In the genomic region with DNA sequence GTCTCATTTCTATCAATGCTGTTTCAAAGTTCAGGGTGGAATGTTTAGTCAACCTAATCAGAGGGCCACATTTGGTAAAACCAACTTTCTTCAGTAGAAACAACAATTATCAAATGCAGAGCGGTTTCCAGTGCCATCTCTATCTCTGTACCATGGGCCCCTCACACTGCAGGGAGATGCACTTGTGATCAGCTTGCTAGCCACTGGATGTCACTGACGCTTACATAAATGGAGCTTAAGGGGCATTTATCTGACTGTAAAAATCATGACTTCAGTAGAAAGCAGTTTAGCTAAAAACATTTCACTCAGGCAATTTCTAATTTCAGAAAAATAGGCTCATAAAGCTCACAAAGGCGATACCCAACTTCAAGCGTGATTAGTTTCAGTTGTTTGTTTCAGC, we compare ENCODE assay signal across 13 cellular contexts.
DNase-seq lines count a peak whose midpoint lies in the region; ATAC-seq and TF ChIP-seq lines count a peak whose summit lies in the region.
"Had no signal": no experiment of that assay in that cellular context is flagged by ENCODE, and none has a peak within 500 bp of the region (broad histone marks: within the 10 kb centered on the region; RNA-seq: fewer than 3 reads in every experiment).

No MANE protein-coding gene starts in this region.

- no peak overlapping the region for H3K4me3 ChIP-seq in cardiac muscle cell
- no peak overlapping the region for H3K4me3 ChIP-seq in SK-N-SH (ENCODE audit: low read depth in 2 of 2, low read length in 1 of 2)
- no peak overlapping the region for H3K4me3 ChIP-seq in vagina

- TF ChIP-seq POLR2A in vagina (IDR thresholded peaks at IDR 0.05), result no peak

- POLR2A ChIA-PET in SK-N-SH (lab: Yijun Ruan, JAX), result no interaction called here
- POLR2A ChIA-PET in naive thymus-derived CD8-positive, alpha-beta T cell (lab: Charles Lee), result no interaction called here
- POLR2A ChIA-PET in activated CD4-positive, alpha-beta memory T cell treated with anti-CD3 and anti-CD28 coated beads, Interleukin-2, amount 10 ng/mL, durations not matched to agents 7 days and 5 days (lab: Charles Lee), result no interaction called here

- H3K36me3 Mint-ChIP-seq in naive thymus-derived CD8-positive, alpha-beta T cell, result no peaks in the 10 kb centered on the region
- H3K36me3 Mint-ChIP-seq in activated CD4-positive, alpha-beta memory T cell treated with anti-CD3 and anti-CD28 coated beads, Interleukin-2, amount 10 ng/mL, durations not matched to agents 7 days and 5 days (ENCODE audit: low read depth), result no peaks in the 10 kb centered on the region
- H3K36me3 Mint-ChIP-seq: memory B cell had no signal

- H3K27ac Mint-ChIP-seq in naive thymus-derived CD8-positive, alpha-beta T cell, result no peak overlapping the region
- no peak overlapping the region for H3K27ac Mint-ChIP-seq in activated CD4-positive, alpha-beta memory T cell treated with anti-CD3 and anti-CD28 coated beads, Interleukin-2, amount 10 ng/mL, durations not matched to agents 7 days and 5 days
- H3K27ac Mint-ChIP-seq: memory B cell; T-helper 2 cell treated with Interferon-gamma antibody and Interleukin-4, amounts not matched to agents 5 μg/mL and 100 μg/mL, for 36 hours had no signal

- H3K4me1 ChIP-seq in cardiac muscle cell (ENCODE audit: low read depth) (peaks cover 11% of the 10 kb centered on the region), SK-N-SH (ENCODE audit: control insufficient read depth in 1 of 2, insufficient read depth in 2 of 2, low read depth in 1 of 2, low read length in 1 of 2) (peaks cover 0 to 4% of the 10 kb centered on the region in 2 experiments; a peak in 2 of 4 replicates), vagina (peaks cover 6% of the 10 kb centered on the region)

- H3K9me2 ChIP-seq in SK-N-SH, result no peaks in the 10 kb centered on the region

- H3K27me3 Mint-ChIP-seq in naive thymus-derived CD8-positive, alpha-beta T cell, result peaks cover 4 to 17% (median 9%) of the 10 kb centered on the region in 5 donors
- H3K27me3 Mint-ChIP-seq in activated CD4-positive, alpha-beta memory T cell treated with anti-CD3 and anti-CD28 coated beads, Interleukin-2, amount 10 ng/mL, durations not matched to agents 7 days and 5 days, result peaks cover 17% of the 10 kb centered on the region

- peak; percentile 10 for TF ChIP-seq CTCF in cardiac muscle cell (IDR thresholded peaks at IDR 0.05; ENCODE audit: low read depth, low read length)
- peak; percentile 49 for TF ChIP-seq CTCF in SK-N-SH (IDR thresholded peaks at IDR 0.05)
- TF ChIP-seq CTCF in vagina (IDR thresholded peaks at IDR 0.05), result no peak

- intact Hi-C loops in left ventricle myocardium superior (cut with micrococcal nuclease) (no loop called here), vagina (cut with DNase I) (no loop called here)

- no peaks in the 10 kb centered on the region for H3F3A ChIP-seq in SK-N-SH (replicated peaks; ENCODE audit: insufficient read depth)

- DNase-seq in cardiac muscle cell (ENCODE audit: low read depth in 1 of 2, low spot score in 1 of 2) (peak in 1 of 2 donors; percentile 34), left ventricle myocardium superior (no peak), SK-N-SH (peak; percentile 21), fibroblast of peridontal ligament (ENCODE audit: extremely low read depth) (peak; percentile 54), vagina (ENCODE audit: extremely low spot score in 2 of 2) (no peak)
- no peak for DNase-seq in naive thymus-derived CD8-positive, alpha-beta T cell
- no peak for DNase-seq in activated CD4-positive, alpha-beta memory T cell treated with anti-CD3 and anti-CD28 coated beads, Interleukin-2, amount 10 ng/mL, durations not matched to agents 7 days and 5 days
- DNase-seq: activated CD8-positive, alpha-beta memory T cell treated with anti-CD3 and anti-CD28 coated beads for 24 hours; activated naive CD4-positive, alpha-beta T cell treated with anti-CD3 and anti-CD28 coated beads, Interleukin-2, amount 50 U/mL, for 16 hours; NCI-H1436 had no signal

- H3K9me3 ChIP-seq in cardiac muscle cell (ENCODE audit: low read depth), result no peaks in the 10 kb centered on the region
- H3K9me3 ChIP-seq in SK-N-SH, result no peaks in the 10 kb centered on the region
- no peaks in the 10 kb centered on the region for H3K9me3 ChIP-seq in vagina

- H3K4me2 ChIP-seq in SK-N-SH, result no peak overlapping the region

- no peaks in the 10 kb centered on the region for H3K27me3 ChIP-seq in cardiac muscle cell
- H3K27me3 ChIP-seq in SK-N-SH (ENCODE audit: insufficient read depth), result no peaks in the 10 kb centered on the region
- H3K27me3 ChIP-seq in vagina, result no peaks in the 10 kb centered on the region

- CTCF ChIA-PET in SK-N-SH (lab: Yijun Ruan, JAX), result interaction anchor here (0.7 kb wide), 1 partner anchor 408 kb away, joined by 3 read pairs; no protein-coding TSS in a partner anchor
- CTCF ChIA-PET in activated CD4-positive, alpha-beta memory T cell treated with anti-CD3 and anti-CD28 coated beads, Interleukin-2, amount 10 ng/mL, durations not matched to agents 7 days and 5 days (lab: Charles Lee), result interaction anchor here (1.0 kb wide), 1 partner anchor 40 kb away, joined by 3 read pairs; no protein-coding TSS in a partner anchor

- no peaks in the 10 kb centered on the region for H3K79me2 ChIP-seq in SK-N-SH (ENCODE audit: insufficient read depth)

- peaks cover 0 to 2% (median 0%) of the 10 kb centered on the region in 9 donors for H3K9me3 Mint-ChIP-seq in naive thymus-derived CD8-positive, alpha-beta T cell
- H3K9me3 Mint-ChIP-seq in activated CD4-positive, alpha-beta memory T cell treated with anti-CD3 and anti-CD28 coated beads, Interleukin-2, amount 10 ng/mL, durations not matched to agents 7 days and 5 days, result no peaks in the 10 kb centered on the region
- H3K9me3 Mint-ChIP-seq: memory B cell; T-helper 2 cell treated with Interferon-gamma antibody and Interleukin-4, amounts not matched to agents 5 μg/mL and 100 μg/mL, for 36 hours had no signal

- H4K20me1 ChIP-seq in SK-N-SH (ENCODE audit: insufficient read depth), result no peaks in the 10 kb centered on the region

- no peak overlapping the region for H3K4me3 Mint-ChIP-seq in naive thymus-derived CD8-positive, alpha-beta T cell
- no peak overlapping the region for H3K4me3 Mint-ChIP-seq in activated CD4-positive, alpha-beta memory T cell treated with anti-CD3 and anti-CD28 coated beads, Interleukin-2, amount 10 ng/mL, durations not matched to agents 7 days and 5 days
- H3K4me3 Mint-ChIP-seq: memory B cell; T-helper 2 cell treated with Interferon-gamma antibody and Interleukin-4, amounts not matched to agents 5 μg/mL and 100 μg/mL, for 36 hours had no signal

- H3K27ac ChIP-seq in cardiac muscle cell (no peak overlapping the region), SK-N-SH (ENCODE audit: low read depth in 2 of 2, low read length in 1 of 2) (no peak overlapping the region), vagina (peak overlapping the region; percentile 2)

- WGBS in SK-N-SH (ENCODE audit: low lambda C conversion rate), result 86% methylated on average over 4 of the region's 4 CpGs

- H2AFZ ChIP-seq in SK-N-SH (ENCODE audit: low read depth), result peak overlapping the region; percentile 11; the same call in 1 of the 2 replicates

- TF ChIP-seq RAD21 in SK-N-SH (IDR thresholded peaks at IDR 0.05; ENCODE audit: low read length), result peak; percentile 66

- H3K36me3 ChIP-seq in cardiac muscle cell (no peaks in the 10 kb centered on the region), SK-N-SH (replicated peaks in 1 of 2; ENCODE audit: control insufficient read depth in 1 of 2, insufficient read depth in 2 of 2, low read length in 1 of 2) (no peaks in the 10 kb centered on the region), vagina (no peaks in the 10 kb centered on the region)

- no peaks in the 10 kb centered on the region for H3K4me1 Mint-ChIP-seq in naive thymus-derived CD8-positive, alpha-beta T cell
- no peaks in the 10 kb centered on the region for H3K4me1 Mint-ChIP-seq in activated CD4-positive, alpha-beta memory T cell treated with anti-CD3 and anti-CD28 coated beads, Interleukin-2, amount 10 ng/mL, durations not matched to agents 7 days and 5 days

- H3K9ac ChIP-seq in SK-N-SH, result no peak overlapping the region

- ATAC-seq in left ventricle myocardium superior, result no peak
- ATAC-seq in HG02852 (IDR thresholded peaks at IDR 0.05; ENCODE audit: unreplicated experiment), result no peak
- ATAC-seq in naive thymus-derived CD8-positive, alpha-beta T cell, result no peak

- no peak for TF ChIP-seq EP300 in SK-N-SH (IDR thresholded peaks at IDR 0.05; ENCODE audit: borderline replicate concordance in 1 of 2, low read depth in 1 of 2, low read length in 1 of 2)

TF ChIP-seq in SK-N-SH, 30 proteins besides CTCF, POLR2A, EP300 and RAD21 (continues in another document):
- TF ChIP-seq FOSL2 (IDR thresholded peaks at IDR 0.05; ENCODE audit: borderline replicate concordance, low read depth) (no peak), MXI1 (IDR thresholded peaks at IDR 0.05; ENCODE audit: low read depth, low read length) (no peak), RFX5 (IDR thresholded peaks at IDR 0.05; ENCODE audit: low read length) (no peak), JUND (IDR thresholded peaks at IDR 0.05) (no peak), RXRA (IDR thresholded peaks at IDR 0.05; ENCODE audit: borderline replicate concordance, low read depth) (no peak), NFIC (IDR thresholded peaks at IDR 0.05; ENCODE audit: borderline replicate concordance) (no peak), MAX (IDR thresholded peaks at IDR 0.05; ENCODE audit: low read depth) (no peak), POLR2AphosphoS5 (IDR thresholded peaks at IDR 0.05; ENCODE audit: low read depth, low read length) (no peak), GABPA (IDR thresholded peaks at IDR 0.05; ENCODE audit: low read depth) (no peak), SMC3 (IDR thresholded peaks at IDR 0.05; ENCODE audit: low read depth, low read length) (no peak)
- TF ChIP-seq, protein P1, sequence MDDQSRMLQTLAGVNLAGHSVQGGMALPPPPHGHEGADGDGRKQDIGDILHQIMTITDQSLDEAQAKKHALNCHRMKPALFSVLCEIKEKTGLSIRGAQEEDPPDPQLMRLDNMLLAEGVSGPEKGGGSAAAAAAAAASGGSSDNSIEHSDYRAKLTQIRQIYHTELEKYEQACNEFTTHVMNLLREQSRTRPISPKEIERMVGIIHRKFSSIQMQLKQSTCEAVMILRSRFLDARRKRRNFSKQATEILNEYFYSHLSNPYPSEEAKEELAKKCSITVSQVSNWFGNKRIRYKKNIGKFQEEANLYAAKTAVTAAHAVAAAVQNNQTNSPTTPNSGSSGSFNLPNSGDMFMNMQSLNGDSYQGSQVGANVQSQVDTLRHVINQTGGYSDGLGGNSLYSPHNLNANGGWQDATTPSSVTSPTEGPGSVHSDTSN (IDR thresholded peaks at IDR 0.05), result no peak

Comparison
In these comparisons a context has a peak if more than half of its experiments do, and no peak if none do; other contexts are left out.
1. DNase-seq: peak in SK-N-SH (single experiment) and fibroblast of peridontal ligament (single experiment); none in left ventricle myocardium superior (single experiment), vagina (0 of 2), naive thymus-derived CD8-positive, alpha-beta T cell (0 of 10) and activated CD4-positive, alpha-beta memory T cell treated with anti-CD3 and anti-CD28 coated beads, Interleukin-2, amount 10 ng/mL, durations not matched to agents 7 days and 5 days (single experiment).
2. CTCF ChIP-seq: peak in cardiac muscle cell (single experiment) and SK-N-SH (single experiment); none in vagina (0 of 3).